ENCODE assay signal across 18 cellular contexts in the genomic region with DNA sequence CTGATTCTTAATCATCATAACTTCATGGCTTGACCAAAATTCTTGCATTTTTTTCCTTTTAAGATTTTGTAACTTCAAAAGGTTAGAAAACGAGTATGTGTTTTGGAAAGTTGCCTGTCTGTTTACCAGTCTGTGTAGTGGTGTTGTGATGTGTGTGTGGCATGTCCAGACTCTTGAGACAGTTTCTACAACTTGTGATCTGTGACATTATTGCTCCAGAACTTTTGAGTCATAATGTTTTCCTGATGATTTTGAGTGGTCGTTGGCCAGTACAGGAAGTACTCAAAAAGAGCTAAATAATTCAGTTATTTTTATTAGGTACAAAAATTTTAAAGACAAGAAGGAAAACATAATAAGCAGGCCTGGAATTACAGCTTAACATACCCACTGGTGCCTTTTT.
"Had no signal": no experiment of that assay in that cellular context is flagged by ENCODE, and none has a peak within 500 bp of the region (broad histone marks: within the 10 kb centered on the region; RNA-seq: fewer than 3 reads in every experiment).

No MANE protein-coding gene starts in this region.

- H3K9me3 ChIP-seq: mucosa of descending colon, prostate gland had no signal

- H3K4me3 ChIP-seq: coronary artery, mucosa of descending colon, prostate gland had no signal

- H3K27ac ChIP-seq: prostate gland, WERI-Rb-1 had no signal

- H3K27ac Mint-ChIP-seq: activated CD4-positive, alpha-beta T cell treated with anti-CD3 and anti-CD28 coated beads for 36 hours; activated CD8-positive, alpha-beta T cell treated with anti-CD3 and anti-CD28 coated beads for 36 hours; activated naive CD4-positive, alpha-beta T cell treated with anti-CD3 and anti-CD28 coated beads for 36 hours; naive thymus-derived CD8-positive, alpha-beta T cell; stimulated activated naive CD8-positive, alpha-beta T cell treated with anti-CD3 and anti-CD28 coated beads, Interleukin-15, Interleukin-2, amounts not matched to agents 100 ng/mL and 50 ng/mL, for 24 hours; T-cell had no signal

- H3K36me3 Mint-ChIP-seq: T-cell had no signal

- ATAC-seq: activated CD4-positive, alpha-beta T cell treated with anti-CD3 and anti-CD28 coated beads for 36 hours; activated CD8-positive, alpha-beta T cell treated with anti-CD3 and anti-CD28 coated beads for 36 hours; mucosa of descending colon; naive thymus-derived CD8-positive, alpha-beta T cell; sciatic nerve; T-cell had no signal

- DNase-seq: activated CD4-positive, alpha-beta T cell treated with anti-CD3 and anti-CD28 coated beads for 36 hours; activated CD8-positive, alpha-beta memory T cell treated with anti-CD3 and anti-CD28 coated beads, Interleukin-2, amount 50 U/mL, for 4 hours; activated CD8-positive, alpha-beta T cell treated with anti-CD3 and anti-CD28 coated beads for 36 hours; activated naive CD4-positive, alpha-beta T cell treated with anti-CD3 and anti-CD28 coated beads for 36 hours; central memory CD4-positive, alpha-beta T cell; effector CD4-positive, alpha-beta T cell; mucosa of descending colon; naive thymus-derived CD8-positive, alpha-beta T cell; nucleus accumbens; stimulated activated CD4-positive, alpha-beta T cell treated with anti-CD3 and anti-CD28 coated beads, Interleukin-12 subunit alpha, Interleukin-12 subunit beta, amount 100 ng/mL, for 4 hours; stimulated activated CD4-positive, alpha-beta T cell treated with anti-CD3 and anti-CD28 coated beads, Interleukin-4, amount 100 ng/mL, for 1 hour; T-cell; T1000; WERI-Rb-1 had no signal

- H3K4me3 Mint-ChIP-seq: activated CD4-positive, alpha-beta T cell treated with anti-CD3 and anti-CD28 coated beads for 36 hours; activated CD8-positive, alpha-beta T cell treated with anti-CD3 and anti-CD28 coated beads for 36 hours; activated naive CD4-positive, alpha-beta T cell treated with anti-CD3 and anti-CD28 coated beads for 36 hours; stimulated activated naive CD8-positive, alpha-beta T cell treated with anti-CD3 and anti-CD28 coated beads, Interleukin-15, Interleukin-2, amounts not matched to agents 100 ng/mL and 50 ng/mL, for 24 hours; T-cell had no signal

- H3K4me1 ChIP-seq: prostate gland had no signal

- H3K36me3 ChIP-seq: prostate gland, WERI-Rb-1 had no signal
